Comparison of ENCODE assay signal across 8 cellular contexts in the genomic region with DNA sequence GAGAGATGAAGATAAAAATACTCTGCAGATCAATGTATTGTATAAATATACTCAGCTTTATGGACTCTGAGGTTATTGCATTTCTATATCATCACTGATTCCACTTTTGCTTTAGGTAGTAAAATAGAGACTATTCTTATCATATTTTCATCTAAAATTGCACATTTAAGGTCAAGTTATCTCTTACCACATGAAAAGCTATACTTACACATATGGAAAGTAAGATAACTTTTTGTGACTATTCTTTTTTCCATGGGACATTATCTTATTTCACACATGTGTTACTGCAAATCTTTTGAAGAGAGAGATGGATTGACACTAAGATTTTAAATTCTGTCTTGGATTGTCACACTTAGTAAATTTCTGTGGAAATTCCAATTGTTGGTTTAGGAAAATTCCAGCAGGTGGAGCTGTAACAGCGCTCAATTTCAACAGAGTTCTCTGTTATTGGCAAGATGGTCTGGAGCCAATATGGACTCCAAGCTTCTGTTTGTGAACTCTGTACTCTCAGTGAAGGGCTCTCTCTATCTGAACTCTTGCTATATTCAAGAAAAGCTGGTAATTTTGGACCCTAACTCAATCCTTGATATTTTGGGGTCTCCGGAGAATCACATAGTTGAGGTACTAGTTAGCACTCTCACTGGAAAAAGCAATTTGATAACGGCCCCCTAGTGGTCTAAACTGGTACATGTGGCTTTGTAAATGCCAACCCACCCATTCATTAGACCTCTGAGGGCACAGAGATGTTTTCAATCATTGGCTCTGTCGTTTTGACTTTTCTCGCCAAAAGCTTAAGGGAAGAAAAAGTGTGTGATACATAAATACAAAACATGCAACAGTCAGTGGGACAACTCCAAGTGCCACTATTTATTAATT.
DNase-seq lines count a peak whose midpoint lies in the region; ATAC-seq and TF ChIP-seq lines count a peak whose summit lies in the region.

No MANE protein-coding gene starts in this region.

- H3K36me3 Mint-ChIP-seq in nephron progenitor cell (ENCODE audit: low read depth): no peaks in the 10 kb centered on the region

- WGBS in esophagus squamous epithelium, 2 donors: 7 to 23% methylated on average over 4 to 5 of the region's 5 CpGs

- ATAC-seq in GM21381 (IDR thresholded peaks at IDR 0.05; ENCODE audit: unreplicated experiment) (peak; percentile 89), thoracic aorta (ENCODE audit: insufficient number of reproducible peaks, low FRiP score, low read depth) (peak; percentile 75)

- no peak for TF ChIP-seq POLR2A in esophagus squamous epithelium (IDR thresholded peaks at IDR 0.05)

- H3K27ac Mint-ChIP-seq in nephron progenitor cell: no peak overlapping the region

- H3K4me1 ChIP-seq in esophagus squamous epithelium (peaks cover 0 to 9% (median 0%) of the 10 kb centered on the region in 3 donors), thoracic aorta (ENCODE audit: control insufficient read depth in 1 of 2, low read depth in 2 of 2) (peaks cover under 1% of the 10 kb centered on the region in 2 donors)

- H3K9me3 ChIP-seq in esophagus squamous epithelium (no peaks in the 10 kb centered on the region), thoracic aorta (no peaks in the 10 kb centered on the region)

- H3K27me3 ChIP-seq in esophagus squamous epithelium (no peaks in the 10 kb centered on the region), thoracic aorta (replicated peaks; ENCODE audit: insufficient read depth) (no peaks in the 10 kb centered on the region)

- intact Hi-C loops in esophagus squamous epithelium (cut with DNase I): no loop called here

- H3K36me3 ChIP-seq in esophagus squamous epithelium: no peaks in the 10 kb centered on the region
- H3K36me3 ChIP-seq in thoracic aorta: no peaks in the 10 kb centered on the region

- H3K27me3 Mint-ChIP-seq in nephron progenitor cell (ENCODE audit: low read depth, poor library complexity): peaks cover 4% of the 10 kb centered on the region

- H3K4me1 Mint-ChIP-seq in nephron progenitor cell: peaks cover 39% of the 10 kb centered on the region

- no peaks in the 10 kb centered on the region for H3K9me3 Mint-ChIP-seq in nephron progenitor cell

- H3K4me3 ChIP-seq in esophagus squamous epithelium (peak overlapping the region in 1 of 4 donors; percentile 43), thoracic aorta (peak overlapping the region; percentile 52)

- H3K4me3 Mint-ChIP-seq in nephron progenitor cell: peak overlapping the region; percentile 70

- peak; percentile 72 to 90 (median 79) for TF ChIP-seq CTCF in esophagus squamous epithelium (IDR thresholded peaks at IDR 0.05)
- peak; percentile 95 for TF ChIP-seq CTCF in nephron progenitor cell (IDR thresholded peaks at IDR 0.05)
- peak; percentile 90 for TF ChIP-seq CTCF in thoracic aorta (IDR thresholded peaks at IDR 0.05)

- DNase-seq in DMS153 (lab: John Stamatoyannopoulos, UW) (peak; percentile 57), HS-5 (ENCODE audit: low read depth) (peak; percentile 78), NOMO-1 treated with DMSO at 0.1 percent for 48 hours (lab: John Stamatoyannopoulos, UW; ENCODE audit: unreplicated experiment) (peak; percentile 74), esophagus squamous epithelium (lab: John Stamatoyannopoulos, UW) (no peak), nephron progenitor cell (peak; percentile 61), thoracic aorta (ENCODE audit: low spot score) (no peak)
- peak; percentile 47 for DNase-seq in activated CD8-positive, alpha-beta memory T cell treated with anti-CD3 and anti-CD28 coated beads, Interleukin-2, amount 50 U/mL, for 1 hour (ENCODE audit: extremely low read depth)

- H3K27ac ChIP-seq in esophagus squamous epithelium: no peak overlapping the region
- no peak overlapping the region for H3K27ac ChIP-seq in thoracic aorta

Comparison
In these comparisons a context has a peak if more than half of its experiments do, and no peak if none do; other contexts are left out.
1. DNase-seq: peak in DMS153 (single experiment), HS-5 (single experiment), NOMO-1 treated with DMSO at 0.1 percent for 48 hours (single experiment), activated CD8-positive, alpha-beta memory T cell treated with anti-CD3 and anti-CD28 coated beads, Interleukin-2, amount 50 U/mL, for 1 hour (single experiment) and nephron progenitor cell (single experiment); none in esophagus squamous epithelium (single experiment) and thoracic aorta (single experiment).
2. Peak in every context shown above with its lines, with median percentiles within 50 percentile points of each other: CTCF ChIP-seq.